In genomic region chr2:119231975-119232665, GRCh38 we compare ENCODE assay signal across 1 cellular context.
TF ChIP-seq lines count a peak whose summit lies in the region.

No MANE protein-coding gene starts in this region.

TF ChIP-seq in WTC11, 78 proteins besides CTCF, POLR2A, EP300 and RAD21 (continued from another document):
- TF ChIP-seq ZMAT4 (CRISPR knock-in tag; IDR thresholded peaks at IDR 0.05) (no peak), STAT6 (CRISPR knock-in tag; conservative IDR thresholded peaks at IDR 0.05; ENCODE audit: low read depth) (no peak)
